Comparison of ENCODE assay signal across 1 cellular context in genomic region chr16:48447940-48448536, GRCh38.
TF ChIP-seq lines count a peak whose summit lies in the region.

No MANE protein-coding gene starts in this region.

TF ChIP-seq in HepG2, 621 proteins besides CTCF, POLR2A, EP300 and RAD21 (continued from another document and continues in another):
- TF ChIP-seq PRDM10 (CRISPR knock-in tag; IDR thresholded peaks at IDR 0.05; ENCODE audit: low read depth) (no peak), TERF1 (CRISPR knock-in tag; IDR thresholded peaks at IDR 0.05) (no peak), ZBTB40 (IDR thresholded peaks at IDR 0.05) (no peak), ZBTB40 (CRISPR knock-in tag; IDR thresholded peaks at IDR 0.05) (no peak; the same call in 1 of the 2 replicates), THRA (CRISPR knock-in tag; IDR thresholded peaks at IDR 0.05; ENCODE audit: borderline replicate concordance) (0 out of 2 replicates have a peak, but pooled peaks have one; percentile 31), SKI (IDR thresholded peaks at IDR 0.05; ENCODE audit: partially characterized antibody) (peak; percentile 83), RFX1 (IDR thresholded peaks at IDR 0.05) (no peak), ZNF235 (CRISPR knock-in tag; IDR thresholded peaks at IDR 0.05; ENCODE audit: borderline replicate concordance) (no peak), HOXA7 (CRISPR knock-in tag; IDR thresholded peaks at IDR 0.05) (no peak), MAZ (IDR thresholded peaks at IDR 0.05; ENCODE audit: borderline replicate concordance, low read depth, low read length) (no peak), MAZ (CRISPR knock-in tag; IDR thresholded peaks at IDR 0.05; ENCODE audit: low read depth) (no peak; the same call in 1 of the 2 replicates), GPN1 (CRISPR knock-in tag; IDR thresholded peaks at IDR 0.05; ENCODE audit: borderline replicate concordance) (no peak), MAX (IDR thresholded peaks at IDR 0.05) (0 out of 2 replicates have a peak, but pooled peaks have one; percentile 29), DDIT3 (CRISPR knock-in tag; IDR thresholded peaks at IDR 0.05) (no peak), HIVEP1 (CRISPR knock-in tag; IDR thresholded peaks at IDR 0.05) (no peak), FOXP4 (CRISPR knock-in tag; IDR thresholded peaks at IDR 0.05) (peak; percentile 90), ARNTL (CRISPR knock-in tag; IDR thresholded peaks at IDR 0.05) (no peak), SP140L (CRISPR knock-in tag; IDR thresholded peaks at IDR 0.05; ENCODE audit: borderline replicate concordance) (no peak), ETV6 (CRISPR knock-in tag; conservative IDR thresholded peaks at IDR 0.05) (no peak), ZNF652 (CRISPR knock-in tag; IDR thresholded peaks at IDR 0.05; ENCODE audit: borderline replicate concordance, low read depth) (no peak), ZNF609 (CRISPR knock-in tag; IDR thresholded peaks at IDR 0.05; ENCODE audit: borderline replicate concordance) (peak; percentile 79; the same call in 1 of the 2 replicates), GPBP1L1 (CRISPR knock-in tag; IDR thresholded peaks at IDR 0.05) (no peak), SMC3 (IDR thresholded peaks at IDR 0.05; ENCODE audit: low read length) (peak; percentile 28; the same call in 1 of the 2 replicates), GABPB1 (CRISPR knock-in tag; IDR thresholded peaks at IDR 0.05) (no peak), TP53 (CRISPR knock-in tag; conservative IDR thresholded peaks at IDR 0.05) (no peak), FOSL2 (CRISPR knock-in tag; IDR thresholded peaks at IDR 0.05) (no peak; the same call in 1 of the 2 replicates)
